13 cellular contexts compared by ENCODE assay signal in genomic region chr2:240678909-240679308, GRCh38. TPM values are rescaled to one million over a fixed set of nuclear protein-coding genes. Genes with fewer than 3 reads are reported as not detected.
"Had no signal": no experiment of that assay in that cellular context is flagged by ENCODE, and none has a peak within 500 bp of the region (broad histone marks: within the 10 kb centered on the region; RNA-seq: fewer than 3 reads in every experiment).

No MANE protein-coding gene starts in this region.

RNA-seq across cellular contexts. Expression of gene AQP12B, which starts 3.8 kb away (rescaled TPM):
- total RNA-seq: activated B cell treated with CpG ODN at 0.5 μM for 24 hours; activated CD4-positive, alpha-beta memory T cell treated with anti-CD3 and anti-CD28 coated beads for 36 hours; activated CD4-positive, alpha-beta memory T cell treated with anti-CD3 and anti-CD28 coated beads, Interleukin-2, amount 10 ng/mL, durations not matched to agents 7 days and 5 days; activated CD4-positive, alpha-beta T cell treated with anti-CD3 and anti-CD28 coated beads for 36 hours; activated CD4-positive, alpha-beta T cell treated with anti-CD3 and anti-CD28 coated beads, Interleukin-2, amount 10 ng/mL, durations not matched to agents 24 days and 14 days; activated CD4-positive, alpha-beta T cell treated with anti-CD3 and anti-CD28 coated beads, Interleukin-2, amount 10 ng/mL, durations not matched to agents 7 days and 5 days; activated CD8-positive, alpha-beta memory T cell treated with anti-CD3 and anti-CD28 coated beads for 36 hours; activated CD8-positive, alpha-beta memory T cell treated with anti-CD3 and anti-CD28 coated beads, Interleukin-2, amount 10 ng/mL, durations not matched to agents 7 days and 5 days; activated CD8-positive, alpha-beta T cell treated with anti-CD3 and anti-CD28 coated beads for 36 hours; activated CD8-positive, alpha-beta T cell treated with anti-CD3 and anti-CD28 coated beads, Interleukin-2, amount 10 ng/mL, durations not matched to agents 7 days and 5 days; activated T-cell treated with anti-CD3 and anti-CD28 coated beads, Interleukin-2, amount 50 U/mL, for 4 hours; T-helper 17 cell; T-helper 2 cell treated with Interferon-gamma antibody and Interleukin-4, amounts not matched to agents 100 ng/mL and 5 ng/mL, for 36 hours had no signal

RNA-seq across cellular contexts. Expression of gene AQP12A, which starts 12.8 kb away (rescaled TPM):
- total RNA-seq: activated B cell treated with CpG ODN at 0.5 μM for 24 hours; activated CD4-positive, alpha-beta memory T cell treated with anti-CD3 and anti-CD28 coated beads for 36 hours; activated CD4-positive, alpha-beta memory T cell treated with anti-CD3 and anti-CD28 coated beads, Interleukin-2, amount 10 ng/mL, durations not matched to agents 7 days and 5 days; activated CD4-positive, alpha-beta T cell treated with anti-CD3 and anti-CD28 coated beads for 36 hours; activated CD4-positive, alpha-beta T cell treated with anti-CD3 and anti-CD28 coated beads, Interleukin-2, amount 10 ng/mL, durations not matched to agents 24 days and 14 days; activated CD4-positive, alpha-beta T cell treated with anti-CD3 and anti-CD28 coated beads, Interleukin-2, amount 10 ng/mL, durations not matched to agents 7 days and 5 days; activated CD8-positive, alpha-beta memory T cell treated with anti-CD3 and anti-CD28 coated beads for 36 hours; activated CD8-positive, alpha-beta memory T cell treated with anti-CD3 and anti-CD28 coated beads, Interleukin-2, amount 10 ng/mL, durations not matched to agents 7 days and 5 days; activated CD8-positive, alpha-beta T cell treated with anti-CD3 and anti-CD28 coated beads for 36 hours; activated CD8-positive, alpha-beta T cell treated with anti-CD3 and anti-CD28 coated beads, Interleukin-2, amount 10 ng/mL, durations not matched to agents 7 days and 5 days; activated T-cell treated with anti-CD3 and anti-CD28 coated beads, Interleukin-2, amount 50 U/mL, for 4 hours; T-helper 17 cell; T-helper 2 cell treated with Interferon-gamma antibody and Interleukin-4, amounts not matched to agents 100 ng/mL and 5 ng/mL, for 36 hours had no signal
